ENCODE assay signal across 9 cellular contexts in the genomic region with DNA sequence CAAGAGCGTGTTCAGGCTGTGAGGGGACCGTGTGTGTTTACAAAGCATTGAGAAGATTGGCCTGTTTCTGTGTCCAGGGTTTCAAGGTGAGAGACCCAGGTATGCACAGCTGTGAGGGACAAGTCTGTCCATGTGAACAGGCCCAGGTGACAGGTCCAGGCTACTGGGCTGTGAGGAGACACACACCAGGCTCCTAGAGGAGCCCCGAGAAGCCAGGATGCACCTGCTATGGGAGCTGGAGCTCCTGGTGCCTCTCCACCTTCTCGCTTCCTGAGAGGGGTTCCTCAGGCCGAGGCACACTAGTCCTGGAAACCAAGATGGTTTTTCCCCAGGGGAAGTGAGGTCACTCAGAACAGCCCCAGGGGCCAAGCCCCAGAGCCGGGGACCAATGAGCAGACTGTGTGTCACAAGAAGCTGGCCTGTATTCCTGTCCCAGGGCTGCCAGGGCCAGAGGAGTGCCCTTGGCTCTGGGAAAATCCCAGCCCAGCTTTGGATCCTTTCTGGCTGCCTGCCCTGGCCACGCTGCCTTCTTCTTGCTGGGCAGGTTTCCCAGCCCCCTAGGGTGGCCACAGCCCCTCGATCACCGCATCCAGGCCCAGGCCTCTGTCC.
DNase-seq lines count a peak whose midpoint lies in the region; ATAC-seq and TF ChIP-seq lines count a peak whose summit lies in the region.
"Had no signal": no experiment of that assay in that cellular context is flagged by ENCODE, and none has a peak within 500 bp of the region (broad histone marks: within the 10 kb centered on the region; RNA-seq: fewer than 3 reads in every experiment).

No MANE protein-coding gene starts in this region.

- no peak overlapping the region for H3K27ac Mint-ChIP-seq in activated naive CD4-positive, alpha-beta T cell treated with anti-CD3 and anti-CD28 coated beads for 36 hours
- H3K27ac Mint-ChIP-seq in activated T-helper 1 cell treated with anti-CD3 and anti-CD28 coated beads, Interleukin-12 subunit alpha, Interleukin-12 subunit beta, Interleukin-2, Interleukin-4 antibody, amounts not matched to agents 30 ng/mL and 10 ng/mL and 1 ng/mL, durations not matched to agents 14 hours and 24 hours and 36 hours = no peak overlapping the region

- H3K27me3 Mint-ChIP-seq in activated naive CD4-positive, alpha-beta T cell treated with anti-CD3 and anti-CD28 coated beads for 36 hours (ENCODE audit: low read depth) = no peaks in the 10 kb centered on the region
- no peaks in the 10 kb centered on the region for H3K27me3 Mint-ChIP-seq in activated T-helper 1 cell treated with anti-CD3 and anti-CD28 coated beads, Interleukin-12 subunit alpha, Interleukin-12 subunit beta, Interleukin-2, Interleukin-4 antibody, amounts not matched to agents 30 ng/mL and 10 ng/mL and 1 ng/mL, durations not matched to agents 14 hours and 24 hours and 36 hours (ENCODE audit: insufficient read depth)
- H3K27me3 Mint-ChIP-seq: CD4-positive, CD25-positive, alpha-beta regulatory T cell had no signal

- H3K9me3 Mint-ChIP-seq in activated naive CD4-positive, alpha-beta T cell treated with anti-CD3 and anti-CD28 coated beads for 36 hours = no peaks in the 10 kb centered on the region
- H3K9me3 Mint-ChIP-seq in activated T-helper 1 cell treated with anti-CD3 and anti-CD28 coated beads, Interleukin-12 subunit alpha, Interleukin-12 subunit beta, Interleukin-2, Interleukin-4 antibody, amounts not matched to agents 30 ng/mL and 10 ng/mL and 1 ng/mL, durations not matched to agents 14 hours and 24 hours and 36 hours = no peaks in the 10 kb centered on the region
- H3K9me3 Mint-ChIP-seq: CD4-positive, CD25-positive, alpha-beta regulatory T cell had no signal

- intact Hi-C loops in activated naive CD4-positive, alpha-beta T cell treated with anti-CD3 and anti-CD28 coated beads for 36 hours (cut with micrococcal nuclease) = loop anchor here (1.0 to 5.0 kb wide), 3 partner anchors 9 to 247 kb away; no protein-coding TSS in a partner anchor
- intact Hi-C loops in activated T-helper 1 cell treated with anti-CD3 and anti-CD28 coated beads, Interleukin-12 subunit alpha, Interleukin-12 subunit beta, Interleukin-2, Interleukin-4 antibody, amounts not matched to agents 30 ng/mL and 10 ng/mL and 1 ng/mL, durations not matched to agents 14 hours and 24 hours and 36 hours (cut with micrococcal nuclease) = loop anchor here (1.0 kb wide), 3 partner anchors 9 to 181 kb away; partner anchors contain the start of gene CMIP

- H3K4me3 ChIP-seq in upper lobe of left lung = no peak overlapping the region

- peak; percentile 80 for DNase-seq in activated naive CD4-positive, alpha-beta T cell treated with anti-CD3 and anti-CD28 coated beads for 36 hours
- no peak for DNase-seq in activated naive CD4-positive, alpha-beta T cell (lab: John Stamatoyannopoulos, UW)
- DNase-seq in activated T-helper 1 cell treated with anti-CD3 and anti-CD28 coated beads, Interleukin-12 subunit alpha, Interleukin-12 subunit beta, Interleukin-2, Interleukin-4 antibody, amounts not matched to agents 30 ng/mL and 10 ng/mL and 1 ng/mL, durations not matched to agents 14 hours and 24 hours and 36 hours (ENCODE audit: low spot score) = peak; percentile 34
- peak; percentile 62 for DNase-seq in kidney glomerular epithelial cell (lab: John Stamatoyannopoulos, UW)
- DNase-seq in upper lobe of left lung = peak in 1 of 2 donors; percentile 75
- no peak for DNase-seq in stimulated activated CD4-positive, alpha-beta T cell treated with anti-CD3 and anti-CD28 coated beads, Interleukin-4, amount 100 ng/mL, for 24 hours
- no peak for DNase-seq in NCI-H1436 (lab: John Stamatoyannopoulos, UW)
- DNase-seq: CD4-positive, CD25-positive, alpha-beta regulatory T cell had no signal

- no peak for TF ChIP-seq EP300 in upper lobe of left lung (IDR thresholded peaks at IDR 0.05)

- H3K27ac ChIP-seq in upper lobe of left lung = peak overlapping the region in 3 of 4 donors; percentile 33 to 58 (median 41)

- no peak for TF ChIP-seq CTCF in upper lobe of left lung (IDR thresholded peaks at IDR 0.05)

- peaks cover 18% of the 10 kb centered on the region for H3K4me1 Mint-ChIP-seq in activated naive CD4-positive, alpha-beta T cell treated with anti-CD3 and anti-CD28 coated beads for 36 hours (ENCODE audit: low read depth)
- H3K4me1 Mint-ChIP-seq in activated T-helper 1 cell treated with anti-CD3 and anti-CD28 coated beads, Interleukin-12 subunit alpha, Interleukin-12 subunit beta, Interleukin-2, Interleukin-4 antibody, amounts not matched to agents 30 ng/mL and 10 ng/mL and 1 ng/mL, durations not matched to agents 14 hours and 24 hours and 36 hours (ENCODE audit: low read depth) = peaks cover 31% of the 10 kb centered on the region

- no peak for TF ChIP-seq POLR2A in upper lobe of left lung (IDR thresholded peaks at IDR 0.05)

- WGBS in upper lobe of left lung, 2 donors = 39 to 73% methylated on average over 7 to 9 of the region's 9 CpGs

- H3K9me3 ChIP-seq in upper lobe of left lung = no peaks in the 10 kb centered on the region

- ATAC-seq in upper lobe of left lung (ENCODE audit: low FRiP score in 2 of 2) (peak; percentile 36 to 62), GM18858 (IDR thresholded peaks at IDR 0.05; ENCODE audit: unreplicated experiment) (no peak)

- no peaks in the 10 kb centered on the region for H3K27me3 ChIP-seq in upper lobe of left lung

- peaks cover 0 to 20% (median 4%) of the 10 kb centered on the region in 4 donors for H3K36me3 ChIP-seq in upper lobe of left lung

- no peak overlapping the region for H3K4me3 Mint-ChIP-seq in activated naive CD4-positive, alpha-beta T cell treated with anti-CD3 and anti-CD28 coated beads for 36 hours
- no peak overlapping the region for H3K4me3 Mint-ChIP-seq in activated T-helper 1 cell treated with anti-CD3 and anti-CD28 coated beads, Interleukin-12 subunit alpha, Interleukin-12 subunit beta, Interleukin-2, Interleukin-4 antibody, amounts not matched to agents 30 ng/mL and 10 ng/mL and 1 ng/mL, durations not matched to agents 14 hours and 24 hours and 36 hours
- H3K4me3 Mint-ChIP-seq: CD4-positive, CD25-positive, alpha-beta regulatory T cell had no signal

- CTCF ChIA-PET in activated naive CD4-positive, alpha-beta T cell treated with anti-CD3 and anti-CD28 coated beads for 36 hours (lab: Charles Lee) = interaction anchor here (0.8 to 6.1 kb wide), 3 partner anchors 72 to 99 kb away, joined by 3 to 67 read pairs (median 3); no protein-coding TSS in a partner anchor

- no peaks in the 10 kb centered on the region for H3K36me3 Mint-ChIP-seq in activated naive CD4-positive, alpha-beta T cell treated with anti-CD3 and anti-CD28 coated beads for 36 hours (ENCODE audit: low read depth)
- peaks cover 7% of the 10 kb centered on the region for H3K36me3 Mint-ChIP-seq in activated T-helper 1 cell treated with anti-CD3 and anti-CD28 coated beads, Interleukin-12 subunit alpha, Interleukin-12 subunit beta, Interleukin-2, Interleukin-4 antibody, amounts not matched to agents 30 ng/mL and 10 ng/mL and 1 ng/mL, durations not matched to agents 14 hours and 24 hours and 36 hours (ENCODE audit: low read depth)

- peaks cover 13 to 19% (median 16%) of the 10 kb centered on the region in 4 donors for H3K4me1 ChIP-seq in upper lobe of left lung

Comparison
In these comparisons a context has a peak if more than half of its experiments do, and no peak if none do; other contexts are left out.
1. DNase-seq: peak in activated naive CD4-positive, alpha-beta T cell treated with anti-CD3 and anti-CD28 coated beads for 36 hours (single experiment), activated T-helper 1 cell treated with anti-CD3 and anti-CD28 coated beads, Interleukin-12 subunit alpha, Interleukin-12 subunit beta, Interleukin-2, Interleukin-4 antibody, amounts not matched to agents 30 ng/mL and 10 ng/mL and 1 ng/mL, durations not matched to agents 14 hours and 24 hours and 36 hours (single experiment) and kidney glomerular epithelial cell (single experiment); none in activated naive CD4-positive, alpha-beta T cell (0 of 4), stimulated activated CD4-positive, alpha-beta T cell treated with anti-CD3 and anti-CD28 coated beads, Interleukin-4, amount 100 ng/mL, for 24 hours (single experiment) and NCI-H1436 (single experiment).